In genomic region chr1:3611170-3612019, GRCh38 we compare ENCODE assay signal across 7 cellular contexts. TPM values are rescaled to one million over a fixed set of nuclear protein-coding genes. Genes with fewer than 3 reads are reported as not detected.
DNase-seq lines count a peak whose midpoint lies in the region; ATAC-seq and TF ChIP-seq lines count a peak whose summit lies in the region.

TSS of gene MEGF6 (minus strand) at chr1:3611508. CDS start at chr1:3611268, 240 bp downstream.

- TF ChIP-seq CTCF in HFF-Myc (IDR thresholded peaks at IDR 0.05; ENCODE audit: low read depth, low read length, missing control alignments): no peak

- DNase-seq in HFF-Myc (ENCODE audit: extremely low read depth, low read depth) (no peak), SK-MEL-5 (ENCODE audit: low read depth, low spot score) (peak; percentile 53)
- DNase-seq in activated naive CD8-positive, alpha-beta T cell treated with anti-CD3 and anti-CD28 coated beads, Interleukin-2, amount 50 U/mL, for 16 hours (ENCODE audit: low read depth, low spot score): peak; percentile 34
- DNase-seq in stimulated activated CD4-positive, alpha-beta T cell treated with anti-CD3 and anti-CD28 coated beads, Interleukin-12 subunit alpha, Interleukin-12 subunit beta, amount 100 ng/mL, for 4 hours: peak; percentile 77

- ATAC-seq in GM18511 (IDR thresholded peaks at IDR 0.05; ENCODE audit: unreplicated experiment) (no peak), GM21526 (IDR thresholded peaks at IDR 0.05; ENCODE audit: low FRiP score, unreplicated experiment) (no peak)

- H3K4me3 ChIP-seq in HFF-Myc (replicated peaks; ENCODE audit: low read depth, low read length) (peak within 1 kb of the TSS; percentile 42), iPS-11a (ENCODE audit: low read depth, low read length) (peak within 1 kb of the TSS; percentile 47)

- in situ Hi-C loops in SK-MEL-5 (cut with HindIII; ENCODE audit: low pct_unique_long_range_greater_than_20kb, low sequenced_read_pairs): no loop called here

RNA-seq across cellular contexts. Expression of gene MEGF6, which starts in this region (rescaled TPM):
- 0.90 and 3.1 TPM in 2 replicates for total RNA-seq in SK-MEL-5 (2014; rRNA removed; shearing (Covaris generic))
- 0.66 and 1.3 TPM in 2 replicates for polyA plus RNA-seq in SK-MEL-5 (2015; cell fraction: cytosol; rRNA removed)
- polyA plus RNA-seq in SK-MEL-5 (2015; cell fraction: nucleus; rRNA removed): 10.5 and 11.5 TPM in 2 replicates
